Comparison of ENCODE assay signal across 8 cellular contexts in genomic region chr10:70272925-70273316, GRCh38. TPM values are rescaled to one million over a fixed set of nuclear protein-coding genes. Genes with fewer than 3 reads are reported as not detected.
A peak's percentile ranks its signal among the peaks of the same experiment; 100 is the strongest.
DNase-seq lines count a peak whose midpoint lies in the region; ATAC-seq, FAIRE-seq and TF ChIP-seq lines count a peak whose summit lies in the region.

No MANE protein-coding gene starts in this region.

- peak; percentile 47 for ATAC-seq in HG03139 (IDR thresholded peaks at IDR 0.05; ENCODE audit: unreplicated experiment)
- peak; percentile 84 for ATAC-seq in T-helper 17 cell
- ATAC-seq in GM19328 (IDR thresholded peaks at IDR 0.05; ENCODE audit: unreplicated experiment), result no peak

- TF ChIP-seq CTCF in A673 (conservative IDR thresholded peaks at IDR 0.05; ENCODE audit: low read depth, low read length) (peak; percentile 62), keratinocyte (optimal IDR thresholded peaks at IDR 0.05 in 1 of 3, IDR thresholded peaks at IDR 0.05 in 1 of 3, conservative IDR thresholded peaks at IDR 0.05 in 1 of 3; ENCODE audit: extremely low read depth in 1 of 3, insufficient read depth in 2 of 3, low read length in 3 of 3) (peak in 2 of 3 experiments; percentile 23 to 65)

- no peaks in the 10 kb centered on the region for H3K27me3 Mint-ChIP-seq in T-helper 17 cell

- no peaks in the 10 kb centered on the region for H3K9me1 ChIP-seq in keratinocyte (ENCODE audit: control insufficient read depth, extremely low read depth, insufficient read depth, low read length)

- H3K36me3 ChIP-seq in A673 (ENCODE audit: insufficient read depth, low read length, poor library complexity, severe bottlenecking) (no peaks in the 10 kb centered on the region), keratinocyte (ENCODE audit: control insufficient read depth in 2 of 2, extremely low read depth in 1 of 2, insufficient read depth in 2 of 2, low read length in 2 of 2) (no peaks in the 10 kb centered on the region)

- peaks cover 3% of the 10 kb centered on the region for H3K4me1 Mint-ChIP-seq in T-helper 17 cell

- H3K9ac ChIP-seq in keratinocyte (ENCODE audit: control insufficient read depth, extremely low read depth, insufficient read depth, low read length), result no peak overlapping the region

- peak overlapping the region; percentile 9 for H3K4me2 ChIP-seq in keratinocyte (ENCODE audit: control insufficient read depth, extremely low read depth, insufficient read depth, low read depth, low read length)

- H3K9me3 ChIP-seq in A673 (ENCODE audit: low read depth, low read length, poor library complexity, severe bottlenecking), result peaks cover 5% of the 10 kb centered on the region
- H3K9me3 ChIP-seq in T-helper 17 cell (ENCODE audit: control insufficient read depth, low read length, poor library complexity, severe bottlenecking), result no peaks in the 10 kb centered on the region
- no peaks in the 10 kb centered on the region for H3K9me3 ChIP-seq in keratinocyte (ENCODE audit: control insufficient read depth, low read depth, low read length)

- FAIRE-seq in GM12891 (lab: Jason Lieb, UNC) (peak; percentile 82), keratinocyte (lab: Jason Lieb, UNC) (no peak)

- H3K4me3 ChIP-seq in A673 (ENCODE audit: low read depth, low read length, poor library complexity, severe bottlenecking) (no peak overlapping the region), keratinocyte (ENCODE audit: control insufficient read depth in 2 of 3, extremely low read depth in 1 of 3, insufficient read depth in 2 of 3, low read depth in 1 of 3, low read length in 3 of 3) (no peak overlapping the region)

- peak overlapping the region; percentile 41 for H3K27ac Mint-ChIP-seq in T-helper 17 cell

- no peaks in the 10 kb centered on the region for H3K79me2 ChIP-seq in keratinocyte (ENCODE audit: control insufficient read depth, insufficient read depth, low read length)

- DNase-seq in A673 (ENCODE audit: low spot score) (peak; percentile 41), GM12891 (ENCODE audit: insufficient read length, low spot score) (peak; percentile 30), T-helper 17 cell (no peak), keratinocyte (ENCODE audit: low read depth, low spot score) (no peak), DMS79 (lab: John Stamatoyannopoulos, UW) (no peak)
- DNase-seq in stimulated activated CD4-positive, alpha-beta T cell treated with anti-CD3 and anti-CD28 coated beads, Interleukin-4, amount 100 ng/mL, for 4 hours, result no peak

- POLR2A ChIA-PET in A673 (lab: Charles Lee; ENCODE audit: low non-redundant PET), result interaction anchor here (0.6 kb wide), 1 partner anchor 93 kb away, joined by 3 read pairs; no protein-coding TSS in a partner anchor

- no peak overlapping the region for H2AFZ ChIP-seq in keratinocyte (ENCODE audit: control insufficient read depth, low read length)

- H3K27ac ChIP-seq in A673 (ENCODE audit: low read depth, low read length, poor library complexity, severe bottlenecking) (no peak overlapping the region), keratinocyte (ENCODE audit: control insufficient read depth, insufficient read depth, low read length) (no peak overlapping the region)

- intact Hi-C loops in A673 (cut with micrococcal nuclease; ENCODE audit: unreplicated experiment), result loop anchor here (5.0 kb wide), 1 partner anchor 89 kb away; no protein-coding TSS in a partner anchor

- CTCF ChIA-PET in A673 (lab: Charles Lee), result interaction anchor here (0.7 to 1.3 kb wide), 4 partner anchors 16 to 127 kb away, joined by 3 to 7 read pairs (median 4); partner anchors contain the start of gene TYSND1

- dilution Hi-C loops in keratinocyte (cut with MboI; ENCODE audit: extremely low pct_ligation_motif_present, low sequenced_read_pairs), result no loop called here

- no peaks in the 10 kb centered on the region for H3K36me3 Mint-ChIP-seq in T-helper 17 cell (ENCODE audit: low read depth)

- no peak for TF ChIP-seq POLR2A in GM12891 (IDR thresholded peaks at IDR 0.05; ENCODE audit: low read depth, low read length)

- H3K4me1 ChIP-seq in A673 (ENCODE audit: insufficient read depth, low read length, poor library complexity, severe bottlenecking) (no peaks in the 10 kb centered on the region), keratinocyte (ENCODE audit: control insufficient read depth, extremely low read depth, insufficient read depth, low read length) (peaks cover 7% of the 10 kb centered on the region)

- no TSS peak for BruUV-seq in A673 (replicated peaks; lab: Mats Ljungman, UMichigan)

- H3K27me3 ChIP-seq in A673 (replicated peaks; ENCODE audit: insufficient read depth, low read depth, low read length, poor library complexity), result no peaks in the 10 kb centered on the region
- no peaks in the 10 kb centered on the region for H3K27me3 ChIP-seq in keratinocyte (ENCODE audit: control insufficient read depth, extremely low read depth, insufficient read depth, low read length)

- no peaks in the 10 kb centered on the region for H4K20me1 ChIP-seq in keratinocyte (ENCODE audit: control insufficient read depth, extremely low read depth, insufficient read depth, low read length)

- no peak overlapping the region for H3K4me3 Mint-ChIP-seq in T-helper 17 cell

TF ChIP-seq in GM12891, 5 proteins besides CTCF, POLR2A, EP300 and RAD21:
- TF ChIP-seq PAX5 (IDR thresholded peaks at IDR 0.05; ENCODE audit: insufficient read depth, low read length, severe bottlenecking) (peak; percentile 23), POLR2AphosphoS5 (IDR thresholded peaks at IDR 0.05; ENCODE audit: low read depth, low read length) (no peak)

RNA-seq across cellular contexts. Expression of gene NPFFR1, which starts 10.9 kb away (rescaled TPM):
- 0.02 TPM in 1 of 2 replicates, not detected in the other for total RNA-seq in A673 (2021)
- not detected for polyA plus RNA-seq in GM12891 (2012; ENCODE audit: low read depth, missing spikeins)
- not detected for total RNA-seq in T-helper 17 cell
- polyA plus RNA-seq in keratinocyte, result not detected in 3 replicates
- polyA plus RNA-seq in keratinocyte (2011; ENCODE audit: low read depth), result not detected
- polyA plus RNA-seq in keratinocyte (2011; cell fraction: cytosol; rRNA removed), result not detected in 2 replicates
- polyA plus RNA-seq in keratinocyte (2011; cell fraction: nucleus; rRNA removed), result 0.01 and 0.03 TPM in 2 replicates
- 0.01 TPM in 1 of 2 replicates, not detected in the other for polyA plus RNA-seq in keratinocyte (2012; ENCODE audit: low replicate concordance)
- polyA minus RNA-seq in keratinocyte, result not detected in 3 replicates
- not detected for polyA minus RNA-seq in keratinocyte (2011; cell fraction: cytosol; rRNA and poly(A)+ RNA removed)
- polyA minus RNA-seq in keratinocyte (2011; cell fraction: nucleus; rRNA and poly(A)+ RNA removed), result 0.08 TPM in 1 of 2 replicates, not detected in the other

RNA-seq across cellular contexts. Expression of gene PPA1, which starts 39.7 kb away (rescaled TPM):
- total RNA-seq in A673 (2021), result 322 and 351 TPM in 2 replicates
- polyA plus RNA-seq in GM12891 (2012; ENCODE audit: low read depth, missing spikeins), result 196 TPM
- total RNA-seq in T-helper 17 cell, result 10 to 100 TPM; 69.8 to 80.9 TPM
- 201 to 324 TPM (median 203 TPM) in 3 replicates for polyA plus RNA-seq in keratinocyte
- 92.1 TPM for polyA plus RNA-seq in keratinocyte (2011; ENCODE audit: low read depth)
- 200 and 321 TPM in 2 replicates for polyA plus RNA-seq in keratinocyte (2011; cell fraction: cytosol; rRNA removed)
- polyA plus RNA-seq in keratinocyte (2011; cell fraction: nucleus; rRNA removed), result 110 and 188 TPM in 2 replicates
- 181 and 204 TPM in 2 replicates for polyA plus RNA-seq in keratinocyte (2012; ENCODE audit: low replicate concordance)
- polyA minus RNA-seq in keratinocyte, result 24.9 to 201 TPM (median 79.6 TPM) in 3 replicates
- polyA minus RNA-seq in keratinocyte (2011; cell fraction: cytosol; rRNA and poly(A)+ RNA removed), result 138 TPM
- polyA minus RNA-seq in keratinocyte (2011; cell fraction: nucleus; rRNA and poly(A)+ RNA removed), result 30.4 and 56.4 TPM in 2 replicates

Comparison
In these comparisons a context has a peak if more than half of its experiments do, and no peak if none do; other contexts are left out.
1. DNase-seq: peak in A673 (single experiment) and GM12891 (single experiment); none in T-helper 17 cell (0 of 3), keratinocyte (single experiment), DMS79 (single experiment) and stimulated activated CD4-positive, alpha-beta T cell treated with anti-CD3 and anti-CD28 coated beads, Interleukin-4, amount 100 ng/mL, for 4 hours (0 of 2).